In genomic region chr11:449889-450808, GRCh38 we compare ENCODE assay signal across 1 cellular context.
A peak's percentile ranks its signal among the peaks of the same experiment; 100 is the strongest.
TF ChIP-seq lines count a peak whose summit lies in the region.

TSS of gene PTDSS2 (plus strand) at chr11:450279. CDS start at chr11:450456, 177 bp downstream.

TF ChIP-seq in HepG2, 621 proteins besides CTCF, POLR2A, EP300 and RAD21 (continued from another document and continues in another):
- TF ChIP-seq MNT (IDR thresholded peaks at IDR 0.05): peak; percentile 43; the same call in 1 of the 2 replicates
- peak; percentile 59; the same call in 1 of the 2 replicates for TF ChIP-seq MEIS1 (CRISPR knock-in tag; IDR thresholded peaks at IDR 0.05; ENCODE audit: borderline replicate concordance)
- TF ChIP-seq LBX2 (CRISPR knock-in tag; IDR thresholded peaks at IDR 0.05; ENCODE audit: borderline replicate concordance): peak; percentile 65
- TF ChIP-seq JDP2 (CRISPR knock-in tag; IDR thresholded peaks at IDR 0.05; ENCODE audit: borderline replicate concordance): no peak
- peak; percentile 62 for TF ChIP-seq ZBTB33 (CRISPR knock-in tag; IDR thresholded peaks at IDR 0.05)
- peak; percentile 67 for TF ChIP-seq MAX (IDR thresholded peaks at IDR 0.05)
- peak; percentile 51; the same call in 1 of the 2 replicates for TF ChIP-seq ELK4 (CRISPR knock-in tag; IDR thresholded peaks at IDR 0.05; ENCODE audit: borderline replicate concordance)
- no peak for TF ChIP-seq ZFP36L2 (CRISPR knock-in tag; IDR thresholded peaks at IDR 0.05)
- peak; percentile 59 for TF ChIP-seq SIX4 (CRISPR knock-in tag; IDR thresholded peaks at IDR 0.05)
- no peak for TF ChIP-seq WIZ (CRISPR knock-in tag; IDR thresholded peaks at IDR 0.05)
- TF ChIP-seq SRSF9 (IDR thresholded peaks at IDR 0.05; ENCODE audit: borderline replicate concordance, insufficient read depth, low read depth, low read length, poor library complexity, severe bottlenecking): no peak
- peak; percentile 80 for TF ChIP-seq CBX5 (CRISPR knock-in tag; IDR thresholded peaks at IDR 0.05; ENCODE audit: borderline replicate concordance)
- TF ChIP-seq NFE2L2 (IDR thresholded peaks at IDR 0.05; ENCODE audit: low read length): no peak
- peak; percentile 84 for TF ChIP-seq ZIK1 (CRISPR knock-in tag; IDR thresholded peaks at IDR 0.05; ENCODE audit: borderline replicate concordance, low read depth)
- TF ChIP-seq ZNF598 (CRISPR knock-in tag; IDR thresholded peaks at IDR 0.05; ENCODE audit: borderline replicate concordance): no peak
- TF ChIP-seq FOXA3 (CRISPR knock-in tag; IDR thresholded peaks at IDR 0.05): peak; percentile 56
- no peak for TF ChIP-seq ZNF569 (CRISPR knock-in tag; IDR thresholded peaks at IDR 0.05; ENCODE audit: borderline replicate concordance)
- no peak for TF ChIP-seq HOXD1 (CRISPR knock-in tag; IDR thresholded peaks at IDR 0.05)
- TF ChIP-seq ZNF776 (CRISPR knock-in tag; IDR thresholded peaks at IDR 0.05): 0 out of 2 replicates have a peak, but pooled peaks have one; percentile 57
- peak; percentile 88 for TF ChIP-seq PRDM15 (CRISPR knock-in tag; IDR thresholded peaks at IDR 0.05)
- peak; percentile 96 for TF ChIP-seq IRF2 (CRISPR knock-in tag; IDR thresholded peaks at IDR 0.05)
- TF ChIP-seq BHLHE40 (IDR thresholded peaks at IDR 0.05; ENCODE audit: low read length): no peak
- TF ChIP-seq TOE1 (CRISPR knock-in tag; IDR thresholded peaks at IDR 0.05): 0 out of 2 replicates have a peak, but pooled peaks have one; percentile 37
- TF ChIP-seq SP1 (IDR thresholded peaks at IDR 0.05): no peak
- peak; percentile 74 for TF ChIP-seq SP1 (CRISPR knock-in tag; IDR thresholded peaks at IDR 0.05)
- TF ChIP-seq DRAP1 (CRISPR knock-in tag; IDR thresholded peaks at IDR 0.05): peak; percentile 77; the same call in 1 of the 2 replicates
- TF ChIP-seq ZNF747 (CRISPR knock-in tag; IDR thresholded peaks at IDR 0.05; ENCODE audit: borderline replicate concordance): 0 out of 2 replicates have a peak, but pooled peaks have one; percentile 26
- TF ChIP-seq HBP1 (CRISPR knock-in tag; IDR thresholded peaks at IDR 0.05; ENCODE audit: low read depth): 0 out of 2 replicates have a peak, but pooled peaks have one; percentile 93
- TF ChIP-seq ZNF431 (CRISPR knock-in tag; IDR thresholded peaks at IDR 0.05; ENCODE audit: borderline replicate concordance, low read depth): no peak
- peak; percentile 74; the same call in 1 of the 2 replicates for TF ChIP-seq HMGXB3 (CRISPR knock-in tag; IDR thresholded peaks at IDR 0.05; ENCODE audit: borderline replicate concordance)
- TF ChIP-seq POGK (CRISPR knock-in tag; conservative IDR thresholded peaks at IDR 0.05): peak; percentile 55; the same call in 1 of the 2 replicates
- peak; percentile 68 to 91 for TF ChIP-seq HMGXB4 (CRISPR knock-in tag; IDR thresholded peaks at IDR 0.05; ENCODE audit: borderline replicate concordance in 1 of 2, low read depth in 1 of 2)
- TF ChIP-seq ZNF678 (CRISPR knock-in tag; IDR thresholded peaks at IDR 0.05): no peak; the same call in 1 of the 2 replicates
- peak; percentile 53; the same call in 1 of the 2 replicates for TF ChIP-seq IRF1 (CRISPR knock-in tag; IDR thresholded peaks at IDR 0.05; ENCODE audit: low read depth)
- TF ChIP-seq ZNF343 (CRISPR knock-in tag; IDR thresholded peaks at IDR 0.05): peak; percentile 54; the same call in 1 of the 2 replicates
